In genomic region chr6:30897882-30898281, GRCh38 we compare ENCODE assay signal across 20 cellular contexts. TPM values are rescaled to one million over a fixed set of nuclear protein-coding genes. Genes with fewer than 3 reads are reported as not detected.
DNase-seq lines count a peak whose midpoint lies in the region; ATAC-seq, FAIRE-seq and TF ChIP-seq lines count a peak whose summit lies in the region.
"Had no signal": no experiment of that assay in that cellular context is flagged by ENCODE, and none has a peak within 500 bp of the region (broad histone marks: within the 10 kb centered on the region; RNA-seq: fewer than 3 reads in every experiment).

No MANE protein-coding gene starts in this region.

- H3K4me1 ChIP-seq in H1 (replicated peaks in 1 of 4; ENCODE audit: control insufficient read depth in 3 of 4, insufficient read depth in 4 of 4, low read length in 3 of 4), result no peaks in the 10 kb centered on the region
- peaks cover 0 to 11% of the 10 kb centered on the region in 2 donors for H3K4me1 ChIP-seq in neuronal stem cell (ENCODE audit: control insufficient read depth in 2 of 2, insufficient read depth in 1 of 2, low read depth in 1 of 2, low read length in 2 of 2)
- H3K4me1 ChIP-seq: Caco-2 had no signal

- no peak overlapping the region for H3K9ac ChIP-seq in H1 (replicated peaks in 1 of 4; ENCODE audit: extremely low read depth in 1 of 4, low read depth in 3 of 4, low read length in 3 of 4)
- no peak overlapping the region for H3K9ac ChIP-seq in neuronal stem cell (ENCODE audit: low read depth, low read length, poor library complexity)
- H3K9ac ChIP-seq: BLaER1 had no signal

- POLR2A ChIA-PET in H1 (lab: Charles Lee; ENCODE audit: partially characterized antibody), result interaction anchor here (1.4 to 5.4 kb wide), 5 partner anchors 9 to 76 kb away, joined by 3 to 22 read pairs (median 5); partner anchors contain the start of genes DDR1 and VARS2

- no peak overlapping the region for H3K4me3 ChIP-seq in H1 (ENCODE audit: extremely low read depth in 1 of 4, insufficient read depth in 2 of 4, low read depth in 3 of 4, low read length in 4 of 4)
- no peak overlapping the region for H3K4me3 ChIP-seq in neuronal stem cell (ENCODE audit: low read length in 2 of 2)
- H3K4me3 ChIP-seq: BLaER1, GM23338 had no signal

- H2AK5ac ChIP-seq in H1 (ENCODE audit: low read depth, low read length) (no peak overlapping the region), neuronal stem cell (ENCODE audit: low read depth, low read length) (no peak overlapping the region)

- H2BK15ac ChIP-seq in H1 (ENCODE audit: low read length) (no peak overlapping the region), neuronal stem cell (ENCODE audit: low read length) (no peak overlapping the region)

- H2BK120ac ChIP-seq in H1 (replicated peaks; ENCODE audit: low read depth, low read length) (no peak overlapping the region), neuronal stem cell (ENCODE audit: low read depth, low read length) (no peak overlapping the region)

- H3K18ac ChIP-seq in H1 (ENCODE audit: extremely low read depth, low read length) (no peak overlapping the region), neuronal stem cell (ENCODE audit: low read length) (no peak overlapping the region)

- H3K14ac ChIP-seq in H1 (ENCODE audit: insufficient read length) (no peak overlapping the region), neuronal stem cell (ENCODE audit: low read length) (no peak overlapping the region)

- FAIRE-seq in H1 (lab: Jason Lieb, UNC), result no peak
- FAIRE-seq: GM18507 had no signal

- no peak overlapping the region for H2BK20ac ChIP-seq in H1 (ENCODE audit: low read length)

- no peak overlapping the region for H3K23ac ChIP-seq in H1 (ENCODE audit: insufficient read length)
- H3K23ac ChIP-seq in neuronal stem cell (ENCODE audit: low read depth, low read length, poor library complexity), result peak overlapping the region; percentile 29

- H4K20me1 ChIP-seq in H1 (replicated peaks in 1 of 2; ENCODE audit: control insufficient read depth in 1 of 2, insufficient read depth in 2 of 2, low read length in 2 of 2), result peaks cover 2 to 16% of the 10 kb centered on the region in 2 experiments
- H4K20me1 ChIP-seq: BLaER1 had no signal

- H3K9me3 ChIP-seq in H1 (ENCODE audit: insufficient read depth in 2 of 2, low read depth in 1 of 2, low read length in 1 of 2) (no peaks in the 10 kb centered on the region), neuronal stem cell (replicated peaks in 1 of 2; ENCODE audit: control insufficient read depth in 2 of 2, insufficient read depth in 1 of 2, low read depth in 1 of 2, low read length in 2 of 2) (no peaks in the 10 kb centered on the region)
- H3K9me3 ChIP-seq: BLaER1, Caco-2 had no signal

- DNase-seq in Right ventricle myocardium superior (peak; percentile 27), Right ventricle myocardium inferior (ENCODE audit: missing footprints) (no peak), H1 (ENCODE audit: low read depth in 1 of 2, low spot score in 2 of 2) (no peak), neuronal stem cell (ENCODE audit: low spot score) (no peak), DMS53 (lab: John Stamatoyannopoulos, UW) (no peak), HuH-7 (ENCODE audit: low spot score) (no peak)
- DNase-seq: 8988T; AML-193; Caco-2; CD8-positive, alpha-beta memory T cell; HCEC 1CT; HFFc6; IMR-90; KG1 had no signal

- TF ChIP-seq RAD21 in H1 (IDR thresholded peaks at IDR 0.05 in 1 of 2, conservative IDR thresholded peaks at IDR 0.05 in 1 of 2; ENCODE audit: low read depth in 2 of 2, low read length in 2 of 2), result no peak

- H3K56ac ChIP-seq in H1 (replicated peaks; ENCODE audit: insufficient read length, low read depth, low read length), result no peak overlapping the region

- 95% methylated on average over 15 of the region's 16 CpGs; no CpG with 5 or more reads in 1 of the 2 experiments for WGBS in H1 (ENCODE audit: extremely low coverage in 1 of 2, insufficient coverage in 1 of 2, insufficient read length in 1 of 2, insufficient replicate concordance in 2 of 2, low coverage in 1 of 2, low lambda C conversion rate in 2 of 2, missing lambda C conversion rate in 1 of 2), 2 experiments
- no CpG with 5 or more reads among the region's 16 CpGs for WGBS in neuronal stem cell (ENCODE audit: extremely low coverage in 2 of 2, insufficient read length in 2 of 2, insufficient replicate concordance in 1 of 2), 2 donors

- H2AFZ ChIP-seq in H1 (ENCODE audit: low read length) (no peak overlapping the region), neuronal stem cell (ENCODE audit: low read length) (no peak overlapping the region)
- H2AFZ ChIP-seq: GM23338 had no signal

- H3K36me3 ChIP-seq in H1 (ENCODE audit: control insufficient read depth in 2 of 4, insufficient read depth in 4 of 4, low read length in 3 of 4) (peaks cover 38 to 73% (median 61%) of the 10 kb centered on the region in 4 experiments), neuronal stem cell (replicated peaks in 1 of 2; ENCODE audit: control insufficient read depth in 2 of 2, insufficient read depth in 2 of 2, low read length in 2 of 2) (peaks cover 64 to 80% of the 10 kb centered on the region in 2 donors)

- H2BK5ac ChIP-seq in H1 (ENCODE audit: low read depth, low read length), result no peak overlapping the region
- H2BK5ac ChIP-seq in neuronal stem cell (ENCODE audit: low read length), result no peak overlapping the region

- no peak for TF ChIP-seq POLR2A in H1 (IDR thresholded peaks at IDR 0.05; ENCODE audit: control extremely low read depth in 1 of 2, low read depth in 2 of 2, low read length in 2 of 2)

- no peak for TF ChIP-seq CTCF in H1 (IDR thresholded peaks at IDR 0.05; ENCODE audit: control extremely low read depth in 1 of 3, insufficient read depth in 1 of 3, low read depth in 1 of 3, low read length in 3 of 3)

- no peaks in the 10 kb centered on the region for H3K79me2 ChIP-seq in H1 (ENCODE audit: control insufficient read depth in 1 of 2, insufficient read depth in 2 of 2, low read length in 2 of 2)

- intact Hi-C loops in Right ventricle myocardium superior (cut with DNase I) (no loop called here), Right ventricle myocardium inferior (cut with DNase I) (no loop called here)

- H4K5ac ChIP-seq in H1 (ENCODE audit: insufficient read length, low read depth, low read length), result no peak overlapping the region

- CTCF ChIA-PET in H1 (lab: Charles Lee; ENCODE audit: partially characterized antibody), result interaction anchor here (1.1 to 1.7 kb wide), 5 partner anchors 9 to 182 kb away, joined by 3 to 5 read pairs (median 3); partner anchors contain the start of gene GTF2H4

- H2BK12ac ChIP-seq in H1 (ENCODE audit: low read depth, low read length) (no peak overlapping the region), neuronal stem cell (ENCODE audit: low read length) (no peak overlapping the region)

- H3K27ac ChIP-seq in H1 (ENCODE audit: low read depth, low read length) (no peak overlapping the region), neuronal stem cell (replicated peaks; ENCODE audit: low read length) (no peak overlapping the region)
- H3K27ac ChIP-seq: BLaER1, HL-60 had no signal

- peaks cover 5% of the 10 kb centered on the region; the same call in 1 of the 2 replicates for H3K79me1 ChIP-seq in H1 (ENCODE audit: low read depth, low read length)
- peaks cover 11% of the 10 kb centered on the region for H3K79me1 ChIP-seq in neuronal stem cell (ENCODE audit: low read depth, low read length)

- no peak overlapping the region for H3K4me2 ChIP-seq in H1 (ENCODE audit: insufficient read depth in 1 of 2, low read depth in 2 of 2, low read length in 2 of 2)
- no peak overlapping the region for H3K4me2 ChIP-seq in neuronal stem cell (ENCODE audit: insufficient read depth, low read length, poor library complexity, severe bottlenecking)
- H3K4me2 ChIP-seq: BLaER1, GM23338 had no signal

- peaks cover 5% of the 10 kb centered on the region; the same call in 1 of the 2 replicates for H3K23me2 ChIP-seq in H1 (ENCODE audit: low read depth, low read length)

- TF ChIP-seq EP300 in H1 (IDR thresholded peaks at IDR 0.05; ENCODE audit: borderline replicate concordance in 1 of 2, low read depth in 2 of 2, low read length in 2 of 2), result no peak

- ATAC-seq in Right ventricle myocardium superior (ENCODE audit: poor library complexity) (no peak), Right ventricle myocardium inferior (no peak), GM19455 (IDR thresholded peaks at IDR 0.05; ENCODE audit: unreplicated experiment) (no peak)
- ATAC-seq: GM23338 had no signal

- H4K91ac ChIP-seq in H1 (replicated peaks; ENCODE audit: insufficient read length, low read length), result no peak overlapping the region
- H4K91ac ChIP-seq in neuronal stem cell (ENCODE audit: low read depth, low read length, poor library complexity), result no peak overlapping the region

- no peak overlapping the region for H3K4ac ChIP-seq in H1 (replicated peaks; ENCODE audit: insufficient read length, low read depth, low read length)
- H3K4ac ChIP-seq in neuronal stem cell (ENCODE audit: low read length), result no peak overlapping the region

- peak overlapping the region; percentile 48; the same call in 1 of the 2 replicates for H4K8ac ChIP-seq in H1 (ENCODE audit: extremely low read depth, insufficient read depth, low read length)
- H4K8ac ChIP-seq in neuronal stem cell (ENCODE audit: low read depth, low read length), result no peak overlapping the region

- no peaks in the 10 kb centered on the region for H3K27me3 ChIP-seq in H1 (replicated peaks in 1 of 4; ENCODE audit: control insufficient read depth in 3 of 4, extremely low read depth in 1 of 4, insufficient read depth in 3 of 4, low read length in 3 of 4)
- H3K27me3 ChIP-seq in neuronal stem cell (ENCODE audit: control insufficient read depth in 3 of 3, insufficient read depth in 3 of 3, low read depth in 1 of 3, low read length in 3 of 3), result no peaks in the 10 kb centered on the region
- H3K27me3 ChIP-seq: BLaER1 had no signal

RNA-seq across cellular contexts. Expression of gene GTF2H4, which starts 10.1 kb away (rescaled TPM):
- 23.6 TPM for total RNA-seq in Right ventricle myocardium superior
- total RNA-seq in Right ventricle myocardium inferior, result 22.2 TPM
- 49.5 and 53.4 TPM in 2 replicates for total RNA-seq in H1 (2021; fragmentation: NEBNext Ultra II Directional; extraction: Animal tissue kit (Norgen Biotek cat#: 25700))
- polyA plus RNA-seq in H1 (2011; rRNA removed), result 42.3 and 46.2 TPM in 2 replicates
- polyA plus RNA-seq in H1 (2011; cell fraction: cytosol; rRNA removed), result 42.7 TPM
- polyA plus RNA-seq in H1 (2011; cell fraction: nucleus; rRNA removed), result 147 TPM
- 36.6 to 48.0 TPM (median 43.7 TPM) in 4 replicates for polyA plus RNA-seq in H1 (2012, experiment 1 of 2)
- 81.6 TPM for polyA plus RNA-seq in H1 (2012, experiment 2 of 2)
- 42.6 TPM for polyA plus RNA-seq in H1 (2013, experiment 1 of 2)
- 40.8 TPM for polyA plus RNA-seq in H1 (2013, experiment 2 of 2)
- polyA minus RNA-seq in H1 (2011; rRNA and poly(A)+ RNA removed), result 27.0 and 29.0 TPM in 2 replicates
- 13.8 TPM for polyA minus RNA-seq in H1 (2011; cell fraction: cytosol; rRNA and poly(A)+ RNA removed)
- 39.6 TPM for polyA minus RNA-seq in H1 (2011; cell fraction: nucleus; rRNA and poly(A)+ RNA removed)
- polyA plus RNA-seq in neuronal stem cell (2013, experiment 1 of 2), result 54.0 TPM
- polyA plus RNA-seq in neuronal stem cell (2013, experiment 2 of 2), result 54.9 TPM

RNA-seq across cellular contexts. Expression of gene DDR1, which starts 13.6 kb away (rescaled TPM):
- total RNA-seq in Right ventricle myocardium superior (23.2 TPM), Right ventricle myocardium inferior (32.5 TPM)
- total RNA-seq in H1 (2021; fragmentation: NEBNext Ultra II Directional; extraction: Animal tissue kit (Norgen Biotek cat#: 25700)), result 181 and 182 TPM in 2 replicates
- 99.4 and 134 TPM in 2 replicates for polyA plus RNA-seq in H1 (2011; rRNA removed)
- 110 TPM for polyA plus RNA-seq in H1 (2011; cell fraction: cytosol; rRNA removed)
- 240 TPM for polyA plus RNA-seq in H1 (2011; cell fraction: nucleus; rRNA removed)
- 139 to 201 TPM (median 179 TPM) in 4 replicates for polyA plus RNA-seq in H1 (2012, experiment 1 of 2)
- 146 TPM for polyA plus RNA-seq in H1 (2012, experiment 2 of 2)
- polyA plus RNA-seq in H1 (2013, experiment 1 of 2), result 128 TPM
- 135 TPM for polyA plus RNA-seq in H1 (2013, experiment 2 of 2)
- 116 and 120 TPM in 2 replicates for polyA minus RNA-seq in H1 (2011; rRNA and poly(A)+ RNA removed)
- 196 TPM for polyA minus RNA-seq in H1 (2011; cell fraction: cytosol; rRNA and poly(A)+ RNA removed)
- polyA minus RNA-seq in H1 (2011; cell fraction: nucleus; rRNA and poly(A)+ RNA removed), result 121 TPM
- polyA plus RNA-seq in neuronal stem cell (2013, experiment 1 of 2), result 144 TPM
- 140 TPM for polyA plus RNA-seq in neuronal stem cell (2013, experiment 2 of 2)

RNA-seq across cellular contexts. Expression of gene VARS2, which starts 16.2 kb away (rescaled TPM):
- total RNA-seq in Right ventricle myocardium superior (17.2 TPM), Right ventricle myocardium inferior (18.3 TPM)
- total RNA-seq in H1 (2021; fragmentation: NEBNext Ultra II Directional; extraction: Animal tissue kit (Norgen Biotek cat#: 25700)), result 41.2 and 47.7 TPM in 2 replicates
- 26.8 and 34.8 TPM in 2 replicates for polyA plus RNA-seq in H1 (2011; rRNA removed)
- polyA plus RNA-seq in H1 (2011; cell fraction: cytosol; rRNA removed), result 36.0 TPM
- polyA plus RNA-seq in H1 (2011; cell fraction: nucleus; rRNA removed), result 180 TPM
- polyA plus RNA-seq in H1 (2012, experiment 1 of 2), result 20.8 to 48.2 TPM (median 43.6 TPM) in 4 replicates
- 31.4 TPM for polyA plus RNA-seq in H1 (2012, experiment 2 of 2)
- 25.2 TPM for polyA plus RNA-seq in H1 (2013, experiment 1 of 2)
- 23.4 TPM for polyA plus RNA-seq in H1 (2013, experiment 2 of 2)
- 34.0 and 41.2 TPM in 2 replicates for polyA minus RNA-seq in H1 (2011; rRNA and poly(A)+ RNA removed)
- 25.2 TPM for polyA minus RNA-seq in H1 (2011; cell fraction: cytosol; rRNA and poly(A)+ RNA removed)
- 32.4 TPM for polyA minus RNA-seq in H1 (2011; cell fraction: nucleus; rRNA and poly(A)+ RNA removed)
- 25.0 TPM for polyA plus RNA-seq in neuronal stem cell (2013, experiment 1 of 2)
- 24.8 TPM for polyA plus RNA-seq in neuronal stem cell (2013, experiment 2 of 2)

RNA-seq across cellular contexts. Expression of gene SFTA2, which starts 34.1 kb away (rescaled TPM):
- total RNA-seq in Right ventricle myocardium superior (not detected), Right ventricle myocardium inferior (not detected)
- total RNA-seq in H1 (2021; fragmentation: NEBNext Ultra II Directional; extraction: Animal tissue kit (Norgen Biotek cat#: 25700)), result not detected in 2 replicates
- not detected in 2 replicates for polyA plus RNA-seq in H1 (2011; rRNA removed)
- not detected for polyA plus RNA-seq in H1 (2011; cell fraction: cytosol; rRNA removed)
- not detected for polyA plus RNA-seq in H1 (2011; cell fraction: nucleus; rRNA removed)
- not detected in 4 replicates for polyA plus RNA-seq in H1 (2012, experiment 1 of 2)
- polyA plus RNA-seq in H1 (2012, experiment 2 of 2), result not detected
- polyA plus RNA-seq in H1 (2013, experiment 1 of 2), result not detected
- polyA plus RNA-seq in H1 (2013, experiment 2 of 2), result not detected
- not detected in 2 replicates for polyA minus RNA-seq in H1 (2011; rRNA and poly(A)+ RNA removed)
- polyA minus RNA-seq in H1 (2011; cell fraction: cytosol; rRNA and poly(A)+ RNA removed), result not detected
- not detected for polyA minus RNA-seq in H1 (2011; cell fraction: nucleus; rRNA and poly(A)+ RNA removed)
- not detected for polyA plus RNA-seq in neuronal stem cell (2013, experiment 1 of 2)
- not detected for polyA plus RNA-seq in neuronal stem cell (2013, experiment 2 of 2)
- total RNA-seq: CD8-positive, alpha-beta memory T cell; Daoy; GM23338; HFFc6; IMR-90 had no signal
- polyA plus RNA-seq: CD8-positive, alpha-beta memory T cell; GM23338; IMR-90 had no signal

RNA-seq across cellular contexts. Expression of gene MUCL3, which starts 42.9 kb away (rescaled TPM):
- not detected for total RNA-seq in Right ventricle myocardium superior
- not detected for total RNA-seq in Right ventricle myocardium inferior
- total RNA-seq in H1 (2021; fragmentation: NEBNext Ultra II Directional; extraction: Animal tissue kit (Norgen Biotek cat#: 25700)), result 0.08 and 0.37 TPM in 2 replicates
- 0.15 and 0.22 TPM in 2 replicates for polyA plus RNA-seq in H1 (2011; rRNA removed)
- polyA plus RNA-seq in H1 (2011; cell fraction: cytosol; rRNA removed), result 0.18 TPM
- 0.41 TPM for polyA plus RNA-seq in H1 (2011; cell fraction: nucleus; rRNA removed)
- 0.19 to 0.34 TPM (median 0.26 TPM) in 4 replicates for polyA plus RNA-seq in H1 (2012, experiment 1 of 2)
- not detected for polyA plus RNA-seq in H1 (2012, experiment 2 of 2)
- polyA plus RNA-seq in H1 (2013, experiment 1 of 2), result 0.59 TPM
- polyA plus RNA-seq in H1 (2013, experiment 2 of 2), result 0.50 TPM
- 0.10 and 0.13 TPM in 2 replicates for polyA minus RNA-seq in H1 (2011; rRNA and poly(A)+ RNA removed)
- polyA minus RNA-seq in H1 (2011; cell fraction: cytosol; rRNA and poly(A)+ RNA removed), result not detected
- polyA minus RNA-seq in H1 (2011; cell fraction: nucleus; rRNA and poly(A)+ RNA removed), result not detected
- polyA plus RNA-seq in neuronal stem cell (2013, experiment 1 of 2), result 0.29 TPM
- 0.24 TPM for polyA plus RNA-seq in neuronal stem cell (2013, experiment 2 of 2)
- total RNA-seq: Caco-2; CD8-positive, alpha-beta memory T cell; Daoy; GM23338; HFFc6; IMR-90 had no signal
- polyA plus RNA-seq: CD8-positive, alpha-beta memory T cell; IMR-90 had no signal
